ENCODE assay signal across 10 cellular contexts in the genomic region with DNA sequence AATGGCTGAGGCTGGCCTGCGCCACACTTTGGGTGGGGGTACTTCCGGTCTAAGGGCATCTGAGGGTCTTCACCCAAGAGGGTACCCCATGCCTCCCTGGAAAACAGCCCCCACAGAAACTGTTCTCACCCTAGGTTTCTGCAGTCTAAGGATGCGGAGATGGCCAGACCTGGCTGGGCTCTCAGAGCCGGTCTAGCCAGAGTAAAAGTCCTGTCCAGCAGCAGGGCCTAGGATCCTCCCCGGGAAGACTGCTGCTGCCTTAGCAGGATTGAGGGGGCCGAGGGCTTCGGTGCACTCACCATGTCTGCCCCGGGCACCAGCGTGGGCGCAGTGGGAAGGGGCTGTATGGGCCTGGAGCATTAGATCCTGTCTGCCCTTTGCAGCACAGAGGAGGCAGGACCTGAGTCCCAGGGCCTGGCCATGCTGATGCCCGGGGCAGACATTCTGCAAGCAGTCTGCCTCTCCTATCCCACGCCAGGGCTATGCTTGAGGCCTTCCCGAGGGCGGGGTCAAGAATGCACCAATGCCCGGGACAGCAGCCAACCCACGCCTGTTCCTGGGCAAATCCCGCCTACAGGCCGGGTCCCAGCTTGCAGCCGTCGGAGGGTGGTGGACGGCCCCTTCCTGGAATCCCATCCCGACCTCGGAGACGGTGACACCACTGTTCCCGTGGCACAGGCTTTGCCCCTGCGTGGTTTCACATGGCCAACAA. TPM values are rescaled to one million over a fixed set of nuclear protein-coding genes. Genes with fewer than 3 reads are reported as not detected.
DNase-seq lines count a peak whose midpoint lies in the region; ATAC-seq and FAIRE-seq lines count a peak whose summit lies in the region.
"Had no signal": no experiment of that assay in that cellular context is flagged by ENCODE, and none has a peak within 500 bp of the region (broad histone marks: within the 10 kb centered on the region; RNA-seq: fewer than 3 reads in every experiment).

No MANE protein-coding gene starts in this region.

- FAIRE-seq in frontal cortex (lab: Jason Lieb, UNC) = no peak

- DNase-seq in ELF-1 (ENCODE audit: low read depth, low spot score) (peak; percentile 53), amniotic epithelial cell (ENCODE audit: low read depth) (peak; percentile 28), right cardiac atrium (peak; percentile 95 to 97 (median 97)), DMS79 (lab: John Stamatoyannopoulos, UW) (no peak), frontal cortex (ENCODE audit: low spot score in 2 of 2) (no peak), dedifferentiated amniotic fluid mesenchymal stem cell (ENCODE audit: extremely low spot score) (no peak)
- DNase-seq: stimulated activated CD4-positive, alpha-beta T cell treated with anti-CD3 and anti-CD28 coated beads, Interleukin-2, amount 100 ng/mL, for 24 hours had no signal

- H3K27ac ChIP-seq in right cardiac atrium (ENCODE audit: low read length) (peak overlapping the region; percentile 56), skeletal muscle tissue (ENCODE audit: low read depth, low read length) (peak overlapping the region; percentile 48)

- H3K9ac ChIP-seq in skeletal muscle tissue (ENCODE audit: low read depth in 1 of 3, low read length in 3 of 3) = peak overlapping the region in 2 of 3 donors; percentile 23 to 50

- H3K27me3 ChIP-seq in right cardiac atrium (ENCODE audit: control insufficient read depth, insufficient read depth) (no peaks in the 10 kb centered on the region), skeletal muscle tissue (ENCODE audit: control insufficient read depth in 3 of 3, insufficient read depth in 3 of 3, low read length in 3 of 3) (peaks cover 0 to 12% (median 2%) of the 10 kb centered on the region in 3 donors)

- H3K4me3 ChIP-seq in right cardiac atrium (ENCODE audit: low read length) (no peak overlapping the region), skeletal muscle tissue (ENCODE audit: low read length in 3 of 3) (peak overlapping the region in 2 of 3 donors; percentile 22 to 23)

- H3K4me1 ChIP-seq in right cardiac atrium (ENCODE audit: control insufficient read depth, insufficient read depth, low read length) (peaks cover 3% of the 10 kb centered on the region), skeletal muscle tissue (ENCODE audit: control insufficient read depth in 3 of 3, insufficient read depth in 3 of 3, low read length in 3 of 3) (peaks cover 31 to 46% (median 43%) of the 10 kb centered on the region in 3 donors)

- ATAC-seq in right cardiac atrium = peak; percentile 76 to 86
- no peak for ATAC-seq in GM21381 (IDR thresholded peaks at IDR 0.05; ENCODE audit: unreplicated experiment)

- H3K36me3 ChIP-seq in skeletal muscle tissue (ENCODE audit: control insufficient read depth in 3 of 3, insufficient read depth in 3 of 3, low read length in 3 of 3) = no peaks in the 10 kb centered on the region

- H3K9me3 ChIP-seq in right cardiac atrium (ENCODE audit: control insufficient read depth, low read length) = no peaks in the 10 kb centered on the region
- H3K9me3 ChIP-seq in skeletal muscle tissue (ENCODE audit: control insufficient read depth in 3 of 3, low read length in 3 of 3) = no peaks in the 10 kb centered on the region

- intact Hi-C loops in right cardiac atrium (cut with DNase I) = no loop called here

- WGBS in right cardiac atrium = 34% methylated on average over 26 of the region's 26 CpGs

RNA-seq across cellular contexts. Expression of a gene that starts 54.7 kb away (rescaled TPM):
- total RNA-seq in right cardiac atrium (1 to 10 TPM; 5.6 to 8.5 (median 6.9) TPM), skeletal muscle tissue (2.1 TPM), frontal cortex (0.82 TPM)
- 7.3 TPM for polyA plus RNA-seq in right cardiac atrium

RNA-seq across cellular contexts. Expression of a gene that starts 55.8 kb away (rescaled TPM):
- not detected for total RNA-seq in right cardiac atrium
- not detected for polyA plus RNA-seq in right cardiac atrium
- not detected for total RNA-seq in skeletal muscle tissue
- not detected for total RNA-seq in frontal cortex
- total RNA-seq: epithelial cell of proximal tubule had no signal

Comparison
In these comparisons a context has a peak if more than half of its experiments do, and no peak if none do; other contexts are left out.
1. DNase-seq: peak in ELF-1 (single experiment), amniotic epithelial cell (single experiment) and right cardiac atrium (3 of 3); none in DMS79 (single experiment), frontal cortex (0 of 2) and dedifferentiated amniotic fluid mesenchymal stem cell (single experiment).